Comparison of ENCODE assay signal across 8 cellular contexts in genomic region chr9:37119907-37120839, GRCh38. TPM values are rescaled to one million over a fixed set of nuclear protein-coding genes. Genes with fewer than 3 reads are reported as not detected.
DNase-seq lines count a peak whose midpoint lies in the region; ATAC-seq, FAIRE-seq and TF ChIP-seq lines count a peak whose summit lies in the region.

TSS of gene ZCCHC7 (plus strand) at chr9:37120574.

- peaks cover 37 to 42% (median 37%) of the 10 kb centered on the region in 3 donors for H3K4me1 Mint-ChIP-seq in T-cell
- H3K4me1 Mint-ChIP-seq in type B pancreatic cell (ENCODE audit: unreplicated experiment), result peaks cover 17% of the 10 kb centered on the region

- peak within 1 kb of the TSS; percentile 65 to 99 (median 90) for H3K4me3 ChIP-seq in heart left ventricle

- H3K27me3 ChIP-seq in heart left ventricle, result no peaks in the 10 kb centered on the region

- peak; percentile 96 for ATAC-seq in HG02840 (IDR thresholded peaks at IDR 0.05; ENCODE audit: low FRiP score, unreplicated experiment)
- peak; percentile 95 to 97 (median 96) for ATAC-seq in T-cell (replicated peaks in 1 of 4)
- peak; percentile 99 to 100 (median 99) for ATAC-seq in heart left ventricle

- H3K9me3 ChIP-seq in heart left ventricle, result no peaks in the 10 kb centered on the region

- H3K27ac Mint-ChIP-seq in T-cell (peak within 1 kb of the TSS; percentile 98 to 99), type B pancreatic cell (peak within 1 kb of the TSS; percentile 100)

- peak within 1 kb of the TSS; percentile 86 to 97 (median 90) for H3K4me3 Mint-ChIP-seq in T-cell
- peak within 1 kb of the TSS; percentile 99 for H3K4me3 Mint-ChIP-seq in type B pancreatic cell

- no peaks in the 10 kb centered on the region for H3K27me3 Mint-ChIP-seq in T-cell
- peaks cover 6% of the 10 kb centered on the region for H3K27me3 Mint-ChIP-seq in type B pancreatic cell

- H3K36me3 Mint-ChIP-seq in T-cell (no peaks in the 10 kb centered on the region), type B pancreatic cell (no peaks in the 10 kb centered on the region)

- intact Hi-C loops in heart left ventricle (cut with DNase I), result loop anchor here in 6 of 10 donors (2.0 to 10.0 kb wide), 4 partner anchors 38 to 65 kb away; no protein-coding TSS in a partner anchor

- H3K36me3 ChIP-seq in heart left ventricle, result no peaks in the 10 kb centered on the region

- TF ChIP-seq POLR2A in GM12891 (IDR thresholded peaks at IDR 0.05; ENCODE audit: low read depth, low read length), result peak; percentile 79
- peak; percentile 22 to 72 for TF ChIP-seq POLR2A in heart left ventricle (IDR thresholded peaks at IDR 0.05)

- TF ChIP-seq CTCF in heart left ventricle (IDR thresholded peaks at IDR 0.05), result no peak
- TF ChIP-seq CTCF in type B pancreatic cell (conservative IDR thresholded peaks at IDR 0.05), result no peak

- H3K27ac ChIP-seq in adipose tissue (ENCODE audit: low read depth, low read length) (peak within 1 kb of the TSS; percentile 89), heart left ventricle (peak within 1 kb of the TSS; percentile 70 to 96 (median 90))

- WGBS in adipose tissue, 3 donors, result 3 to 4% (median 4%) methylated on average over 77 to 82 of the region's 82 CpGs
- WGBS in heart left ventricle, 4 donors, result 3 to 6% (median 4%) methylated on average over 46 to 82 of the region's 82 CpGs

- peak; percentile 100 for FAIRE-seq in GM12891 (lab: Jason Lieb, UNC)

- CTCF ChIA-PET in T-cell (lab: Charles Lee), result interaction anchor here in 1 of 2 donors (0.7 to 2.4 kb wide), 6 partner anchors 18 to 677 kb away, joined by 3 to 11 read pairs (median 6); partner anchors contain the start of gene TOMM5

- H3K4me1 ChIP-seq in heart left ventricle, result peaks cover 3 to 26% (median 17%) of the 10 kb centered on the region in 12 donors

- H3K9me3 Mint-ChIP-seq in T-cell, result no peaks in the 10 kb centered on the region
- H3K9me3 Mint-ChIP-seq in type B pancreatic cell, result peaks cover 4% of the 10 kb centered on the region

- POLR2A ChIA-PET in T-cell (lab: Charles Lee), result interaction anchor here (0.5 to 1.9 kb wide), 14 partner anchors 9 to 681 kb away, joined by 3 to 14 read pairs (median 4); no protein-coding TSS in a partner anchor

- DNase-seq in GM12891 (ENCODE audit: insufficient read length, low spot score) (peak; percentile 89), NCI-H1436 treated with DMSO at 0.1 percent for 48 hours (lab: John Stamatoyannopoulos, UW) (peak; percentile 76), T-cell (peak; percentile 93 to 98 (median 97)), heart left ventricle (peak; percentile 96 to 98 (median 97)), pons (ENCODE audit: low spot score) (peak; percentile 96), type B pancreatic cell (ENCODE audit: extremely low spot score, unreplicated experiment) (peak; percentile 97)

TF ChIP-seq in GM12891, 5 proteins besides CTCF, POLR2A, EP300 and RAD21:
- TF ChIP-seq TAF1 (IDR thresholded peaks at IDR 0.05; ENCODE audit: low read depth, low read length) (peak; percentile 90), POU2F2 (IDR thresholded peaks at IDR 0.05; ENCODE audit: low read depth, low read length) (peak; percentile 29; the same call in 1 of the 2 replicates), SPI1 (IDR thresholded peaks at IDR 0.05; ENCODE audit: low read depth, low read length) (peak; percentile 14; the same call in 1 of the 2 replicates), PAX5 (IDR thresholded peaks at IDR 0.05; ENCODE audit: insufficient read depth, low read length, severe bottlenecking) (no peak), POLR2AphosphoS5 (IDR thresholded peaks at IDR 0.05; ENCODE audit: low read depth, low read length) (peak; percentile 80)

RNA-seq across cellular contexts. Expression of gene ZCCHC7, which starts in this region (rescaled TPM):
- polyA plus RNA-seq in GM12891 (2012; ENCODE audit: low read depth, missing spikeins), result 43.5 TPM
- total RNA-seq in T-cell (10 to 100 TPM; 29.1 to 44.2 (median 33.5) TPM), heart left ventricle (10 to 100 TPM in 3 of 9 donors, 1 to 10 TPM in 6; 4.4 to 14.8 (median 9.1) TPM), type B pancreatic cell (ENCODE audit: low replicate concordance) (20.3 and 23.0 TPM in 2 replicates)
- polyA plus RNA-seq in adipose tissue (10 to 100 TPM in 1 of 3 donors, 1 to 10 TPM in 2; 5.2 to 13.2 (median 8.0) TPM), heart left ventricle (1 to 10 TPM; 3.5 to 4.8 TPM)

Comparison
In these comparisons a context has a peak if more than half of its experiments do, and no peak if none do; other contexts are left out.
1. Peak in every context shown above with its lines: DNase-seq, ATAC-seq, H3K4me3 ChIP-seq and H3K27ac ChIP-seq.